21 cellular contexts compared by ENCODE assay signal in the genomic region with DNA sequence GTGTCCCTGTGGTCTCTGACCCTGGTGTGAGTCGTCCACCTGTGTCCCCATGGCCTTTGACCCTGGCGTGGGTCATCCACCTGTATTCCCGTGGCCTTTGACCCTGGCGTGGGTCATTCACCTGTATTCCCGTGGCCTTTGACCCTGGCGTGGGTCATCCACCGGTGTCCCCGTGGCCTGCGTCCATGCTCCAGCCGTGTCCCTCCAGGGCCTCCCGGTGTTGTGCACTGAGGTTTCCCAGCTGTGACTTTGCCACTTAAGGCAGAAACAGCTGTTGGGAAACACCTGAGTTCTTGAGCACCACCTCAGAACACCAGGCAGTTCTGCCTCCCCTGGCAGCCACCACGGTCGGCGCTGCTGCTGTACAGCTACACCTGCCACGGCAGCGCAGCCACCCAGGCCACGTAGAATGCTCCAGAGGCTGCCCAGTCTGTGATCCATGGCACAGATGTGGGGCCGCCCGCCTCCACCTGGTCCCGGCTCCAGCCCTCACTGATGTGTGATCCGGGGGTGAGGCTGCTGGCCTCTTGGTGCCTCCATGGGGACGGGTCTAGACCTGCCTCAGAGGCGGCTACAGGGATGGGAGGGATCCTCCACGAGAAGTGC.
DNase-seq lines count a peak whose midpoint lies in the region; ATAC-seq, FAIRE-seq and TF ChIP-seq lines count a peak whose summit lies in the region.
"Had no signal": no experiment of that assay in that cellular context is flagged by ENCODE, and none has a peak within 500 bp of the region (broad histone marks: within the 10 kb centered on the region; RNA-seq: fewer than 3 reads in every experiment).

No MANE protein-coding gene starts in this region.

- H3K27me3 ChIP-seq in tibial artery, result peaks cover 0 to 76% of the 10 kb centered on the region in 2 donors
- H3K27me3 ChIP-seq: ovary had no signal

- intact Hi-C loops in Right ventricle myocardium superior (cut with DNase I) (no loop called here), left cardiac atrium (cut with DNase I) (no loop called here), kidney (cut with DNase I) (no loop called here), tibial artery (cut with DNase I; ENCODE audit: low total_unique reads) (no loop called here)

- no peak for FAIRE-seq in kidney (lab: Jason Lieb, UNC)
- FAIRE-seq: GM12892 had no signal

- H3K27ac ChIP-seq in kidney (ENCODE audit: low read depth in 2 of 2, low read length in 2 of 2) (no peak overlapping the region), tibial artery (no peak overlapping the region)
- H3K27ac ChIP-seq: ovary, suprapubic skin had no signal

- H3K4me1 ChIP-seq in kidney (ENCODE audit: control insufficient read depth in 1 of 2, insufficient read depth in 1 of 2, low read depth in 1 of 2, low read length in 2 of 2) (no peaks in the 10 kb centered on the region), tibial artery (no peaks in the 10 kb centered on the region)
- H3K4me1 ChIP-seq: suprapubic skin had no signal

- DNase-seq in Right ventricle myocardium superior (peak; percentile 33), left cardiac atrium (no peak), NCI-H2171 (lab: John Stamatoyannopoulos, UW) (peak; percentile 29), kidney (peak; percentile 68), tibial artery (peak; percentile 2 to 65), GM19238 (ENCODE audit: insufficient read length, low spot score) (no peak), A172 (ENCODE audit: low spot score) (no peak)
- DNase-seq: activated B cell treated with CpG ODN at 0.5 μM for 24 hours; activated CD4-positive, alpha-beta T cell treated with anti-CD3 and anti-CD28 coated beads, Interleukin-2, amount 50 U/mL, for 4 hours; activated gamma-delta T cell; CD4-positive, CD25-positive, alpha-beta regulatory T cell; cortex of kidney; Karpas-422; naive B cell; NCI-H1048; NCI-H1930; NCI-H524 treated with DMSO at 0.1 percent for 48 hours; ovary; T-helper 9 cell had no signal

- no peak for TF ChIP-seq CTCF in kidney (IDR thresholded peaks at IDR 0.05; ENCODE audit: borderline replicate concordance, extremely low read depth, insufficient read depth)
- no peak for TF ChIP-seq CTCF in tibial artery (IDR thresholded peaks at IDR 0.05)

- H3K9ac ChIP-seq in kidney (ENCODE audit: low read length in 2 of 2), result no peak overlapping the region

- no peak overlapping the region for H3K4me3 ChIP-seq in kidney (ENCODE audit: low read length in 2 of 2)
- H3K4me3 ChIP-seq in tibial artery, result no peak overlapping the region
- H3K4me3 ChIP-seq: ovary, suprapubic skin had no signal

- ATAC-seq in Right ventricle myocardium superior (ENCODE audit: poor library complexity) (no peak), left cardiac atrium (no peak)

- no peaks in the 10 kb centered on the region for H3K36me3 ChIP-seq in kidney (ENCODE audit: control insufficient read depth in 1 of 2, insufficient read depth in 2 of 2, low read length in 2 of 2)
- no peaks in the 10 kb centered on the region for H3K36me3 ChIP-seq in tibial artery
- H3K36me3 ChIP-seq: ovary, suprapubic skin had no signal

- H3K9me3 ChIP-seq in kidney (ENCODE audit: control insufficient read depth in 1 of 2, low read length in 2 of 2), result no peaks in the 10 kb centered on the region
- H3K9me3 ChIP-seq in tibial artery, result no peaks in the 10 kb centered on the region
- H3K9me3 ChIP-seq: ovary, suprapubic skin had no signal

Comparison
In these comparisons a context has a peak if more than half of its experiments do, and no peak if none do; other contexts are left out.
1. DNase-seq: peak in Right ventricle myocardium superior (single experiment), NCI-H2171 (single experiment), kidney (single experiment) and tibial artery (2 of 2); none in left cardiac atrium (single experiment), GM19238 (single experiment) and A172 (single experiment).